9 cellular contexts compared by ENCODE assay signal in the genomic region with DNA sequence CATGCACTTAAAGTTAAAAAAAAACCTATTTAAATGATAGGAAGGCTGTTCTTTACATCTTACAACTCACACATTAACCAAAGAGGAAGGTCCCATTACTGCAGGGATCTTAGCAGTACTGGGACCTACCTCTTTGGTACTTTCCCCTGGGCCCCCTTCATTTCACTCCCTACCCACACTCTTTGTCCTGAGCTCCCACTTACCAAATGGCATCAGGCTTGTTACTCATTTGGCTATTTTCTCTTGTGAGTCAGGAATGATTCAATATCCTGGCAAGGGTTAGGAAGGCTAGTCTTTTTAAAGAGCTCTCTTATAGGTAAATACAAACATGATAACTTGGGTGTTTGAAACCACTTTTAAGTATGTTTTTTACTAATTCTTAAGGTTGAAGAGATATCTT.
DNase-seq lines count a peak whose midpoint lies in the region; ATAC-seq and TF ChIP-seq lines count a peak whose summit lies in the region.
"Had no signal": no experiment of that assay in that cellular context is flagged by ENCODE, and none has a peak within 500 bp of the region (broad histone marks: within the 10 kb centered on the region; RNA-seq: fewer than 3 reads in every experiment).

No MANE protein-coding gene starts in this region.

- no TSS peak for BruUV-seq in mammary epithelial cell (replicated peaks; lab: Mats Ljungman, UMichigan)

- no peak overlapping the region for H3K27ac Mint-ChIP-seq in T-cell

- no peaks in the 10 kb centered on the region for H3K79me2 ChIP-seq in mammary epithelial cell (ENCODE audit: insufficient read depth, low read length)

- CTCF ChIA-PET in mammary epithelial cell (lab: Charles Lee; ENCODE audit: low non-redundant PET), result no interaction called here
- CTCF ChIA-PET in T-cell (lab: Charles Lee), result interaction anchor here (0.5 to 0.6 kb wide), 2 partner anchors 73 to 292 kb away, joined by 3 read pairs; no protein-coding TSS in a partner anchor

- H3K36me3 Mint-ChIP-seq in T-cell, result no peaks in the 10 kb centered on the region

- H3K9ac ChIP-seq in mammary epithelial cell (ENCODE audit: insufficient read depth, low read length), result peak overlapping the region; percentile 45

- no peak for ATAC-seq in T-cell (replicated peaks in 1 of 4)
- ATAC-seq: Right ventricle myocardium inferior had no signal

- no peaks in the 10 kb centered on the region for H3K4me1 Mint-ChIP-seq in T-cell

- H3K4me3 ChIP-seq in mammary epithelial cell (replicated peaks in 1 of 3; ENCODE audit: insufficient read depth in 1 of 3, low read depth in 2 of 3, low read length in 3 of 3) (no peak overlapping the region), skeletal muscle cell (ENCODE audit: low read depth, low read length) (no peak overlapping the region)

- dilution Hi-C loops in mammary epithelial cell (cut with HindIII; ENCODE audit: low sequenced_read_pairs), result loop anchor here (5.0 kb wide), 1 partner anchor 103 kb away; no protein-coding TSS in a partner anchor

- no peak overlapping the region for H3K4me3 Mint-ChIP-seq in T-cell

- peak overlapping the region; percentile 29 for H3K4me2 ChIP-seq in mammary epithelial cell (ENCODE audit: insufficient read depth, low read depth, low read length)

- intact Hi-C loops in mammary epithelial cell (cut with micrococcal nuclease), result loop anchor here (1.0 to 5.0 kb wide), 7 partner anchors 36 to 257 kb away; partner anchors contain the start of gene ELL2

- no peaks in the 10 kb centered on the region for H3K9me3 Mint-ChIP-seq in T-cell

- H3K27me3 ChIP-seq in mammary epithelial cell (ENCODE audit: insufficient read depth, low read length), result no peaks in the 10 kb centered on the region

- DNase-seq in EL (peak; percentile 92), LHCN-M2 (ENCODE audit: low read depth) (peak; percentile 96), mammary epithelial cell (peak; percentile 97), skeletal muscle cell (ENCODE audit: low read depth) (peak; percentile 89), T-cell (no peak), NCI-H510A (lab: John Stamatoyannopoulos, UW) (no peak), cerebellum (ENCODE audit: low spot score) (no peak), NCI-H748 (lab: John Stamatoyannopoulos, UW; ENCODE audit: unreplicated experiment) (no peak)

- POLR2A ChIA-PET in T-cell (lab: Charles Lee), result interaction anchor here in 1 of 2 donors (0.6 kb wide), 1 partner anchor 76 kb away, joined by 3 read pairs; no protein-coding TSS in a partner anchor

- in situ Hi-C loops in mammary epithelial cell (cut with MboI; ENCODE audit: low sequenced_read_pairs in 2 of 2), result no loop called here

- H3K4me1 ChIP-seq in mammary epithelial cell (ENCODE audit: insufficient read depth, low read length), result peaks cover 67% of the 10 kb centered on the region

- no peaks in the 10 kb centered on the region for H4K20me1 ChIP-seq in mammary epithelial cell (ENCODE audit: insufficient read depth, low read length)

- no peaks in the 10 kb centered on the region for H3K36me3 ChIP-seq in mammary epithelial cell (ENCODE audit: insufficient read depth, low read length)

- H3K9me3 ChIP-seq in mammary epithelial cell (replicated peaks; ENCODE audit: insufficient read depth, low read length), result no peaks in the 10 kb centered on the region

- no peak for TF ChIP-seq CTCF in mammary epithelial cell (conservative IDR thresholded peaks at IDR 0.05 in 1 of 2, IDR thresholded peaks at IDR 0.05 in 1 of 2; ENCODE audit: extremely low read depth in 1 of 2, insufficient read depth in 1 of 2, low read depth in 1 of 2, low read length in 2 of 2)

- H3K27me3 Mint-ChIP-seq in T-cell, result peaks cover 5 to 14% of the 10 kb centered on the region in 2 donors

- H2AFZ ChIP-seq in mammary epithelial cell (ENCODE audit: low read depth, low read length), result no peak overlapping the region

- peak overlapping the region; percentile 97 for H3K27ac ChIP-seq in mammary epithelial cell (ENCODE audit: insufficient read depth, low read depth, low read length)

Comparison
In these comparisons a context has a peak if more than half of its experiments do, and no peak if none do; other contexts are left out.
1. DNase-seq: peak in EL (single experiment), LHCN-M2 (single experiment), mammary epithelial cell (single experiment) and skeletal muscle cell (single experiment); none in T-cell (0 of 34), NCI-H510A (single experiment), cerebellum (single experiment) and NCI-H748 (single experiment).